Comparison of ENCODE assay signal across 29 cellular contexts in genomic region chr10:19917756-19918478, GRCh38.
DNase-seq lines count a peak whose midpoint lies in the region; TF ChIP-seq lines count a peak whose summit lies in the region.
"Had no signal": no experiment of that assay in that cellular context is flagged by ENCODE, and none has a peak within 500 bp of the region (broad histone marks: within the 10 kb centered on the region; RNA-seq: fewer than 3 reads in every experiment).

No MANE protein-coding gene starts in this region.

- no peak overlapping the region for H3K23ac ChIP-seq in mesendoderm (ENCODE audit: low read length)

- CTCF ChIA-PET in A673 (lab: Charles Lee), result interaction anchor here (0.5 kb wide), 1 partner anchor 102 kb away, joined by 3 read pairs; no protein-coding TSS in a partner anchor

- H2BK120ac ChIP-seq in mesendoderm (ENCODE audit: low read depth, low read length), result no peak overlapping the region

- H3K18ac ChIP-seq in mesendoderm (ENCODE audit: low read length), result no peak overlapping the region

- BruUV-seq in A673 (replicated peaks; lab: Mats Ljungman, UMichigan), result no TSS peak

- no peak for DNase-seq in A673 (ENCODE audit: low spot score)
- DNase-seq in choroid plexus epithelial cell (ENCODE audit: low read depth), result peak; percentile 73
- DNase-seq in mesendoderm, result peak; percentile 76
- DNase-seq in ovary, result no peak
- no peak for DNase-seq in dedifferentiated amniotic fluid mesenchymal stem cell (ENCODE audit: extremely low spot score)
- DNase-seq in vagina (ENCODE audit: extremely low spot score in 2 of 2), result no peak
- DNase-seq in NCI-H146 treated with DMSO at 0.1 percent for 48 hours (lab: John Stamatoyannopoulos, UW; ENCODE audit: unreplicated experiment), result no peak
- DNase-seq: 8988T; activated CD4-positive, alpha-beta T cell treated with anti-CD3 and anti-CD28 coated beads for 48 hours; activated naive CD4-positive, alpha-beta T cell treated with anti-CD3 and anti-CD28 coated beads for 36 hours; activated T-cell treated with anti-CD3 and anti-CD28 coated beads, Interleukin-2, amount 50 U/mL, for 4 hours; AML-193; amygdala; CD4-positive, alpha-beta memory T cell; cerebellar nuclear complex; DMS 273 treated with DMSO at 0.1 percent for 48 hours; effector memory CD4-positive, alpha-beta T cell; foreskin fibroblast; heart right ventricle; immature natural killer cell; NCI-H1048; NCI-H345; RPMI8226; stimulated activated CD4-positive, alpha-beta T cell treated with anti-CD3 and anti-CD28 coated beads, Interleukin-1b, Interleukin-23, amount 100 ng/mL, for 48 hours; T-helper 17 cell; upper lobe of left lung had no signal

- H3K4ac ChIP-seq in mesendoderm (ENCODE audit: low read depth, low read length), result no peak overlapping the region

- no peak overlapping the region for H3K9ac ChIP-seq in mesendoderm (ENCODE audit: low read length)

- no peak overlapping the region for H4K5ac ChIP-seq in mesendoderm (ENCODE audit: low read length)

- H2BK15ac ChIP-seq in mesendoderm (replicated peaks; ENCODE audit: low read depth), result no peak overlapping the region

- H3K4me2 ChIP-seq in mesendoderm (ENCODE audit: low read length), result no peak overlapping the region

- intact Hi-C loops in A673 (cut with micrococcal nuclease; ENCODE audit: unreplicated experiment), result no loop called here
- intact Hi-C loops in ovary (cut with DNase I), result no loop called here
- intact Hi-C loops in vagina (cut with DNase I), result no loop called here

- no peak overlapping the region for H2BK5ac ChIP-seq in mesendoderm (ENCODE audit: low read length)

- no CpG with 5 or more reads among the region's 3 CpGs for WGBS in mesendoderm (ENCODE audit: extremely low coverage, insufficient coverage, low lambda C conversion rate)
- WGBS in ovary, 3 donors, result 53 to 62% (median 55%) methylated on average over 3 of the region's 3 CpGs

- H3K27ac ChIP-seq in A673 (ENCODE audit: low read depth, low read length, poor library complexity, severe bottlenecking) (peak overlapping the region; percentile 35), VCaP (peak overlapping the region; percentile 28), mesendoderm (ENCODE audit: low read depth, low read length) (no peak overlapping the region), ovary (no peak overlapping the region), vagina (no peak overlapping the region)
- H3K27ac ChIP-seq: heart right ventricle, neutrophil, upper lobe of left lung had no signal

- H3K79me2 ChIP-seq in mesendoderm (ENCODE audit: control insufficient read depth, insufficient read depth, low read length), result peaks cover 4% of the 10 kb centered on the region

- H3K36me3 ChIP-seq in A673 (ENCODE audit: insufficient read depth, low read length, poor library complexity, severe bottlenecking) (no peaks in the 10 kb centered on the region), mesendoderm (ENCODE audit: control insufficient read depth, insufficient read depth, low read length) (no peaks in the 10 kb centered on the region), ovary (no peaks in the 10 kb centered on the region), vagina (no peaks in the 10 kb centered on the region)
- H3K36me3 ChIP-seq: heart right ventricle, neutrophil, upper lobe of left lung had no signal

- H3K27me3 ChIP-seq in A673 (replicated peaks; ENCODE audit: insufficient read depth, low read depth, low read length, poor library complexity) (no peaks in the 10 kb centered on the region), mesendoderm (ENCODE audit: insufficient read depth, low read length, poor library complexity) (no peaks in the 10 kb centered on the region), ovary (no peaks in the 10 kb centered on the region), vagina (no peaks in the 10 kb centered on the region)
- H3K27me3 ChIP-seq: heart right ventricle, neutrophil, upper lobe of left lung had no signal

- POLR2A ChIA-PET in A673 (lab: Charles Lee; ENCODE audit: low non-redundant PET), result interaction anchor here (0.5 to 0.6 kb wide), 2 partner anchors 19 to 595 kb away, joined by 3 read pairs; no protein-coding TSS in a partner anchor

- no peak overlapping the region for H2AK5ac ChIP-seq in mesendoderm (ENCODE audit: low read length)

- H3K4me1 ChIP-seq in A673 (ENCODE audit: insufficient read depth, low read length, poor library complexity, severe bottlenecking) (peaks cover 48% of the 10 kb centered on the region), mesendoderm (ENCODE audit: control insufficient read depth, low read depth, low read length) (peaks cover 7% of the 10 kb centered on the region), ovary (ENCODE audit: insufficient read depth) (peaks cover 18% of the 10 kb centered on the region), vagina (peaks cover 46% of the 10 kb centered on the region)

- no peak for TF ChIP-seq EP300 in ovary (IDR thresholded peaks at IDR 0.05)

- no peak overlapping the region for H3K56ac ChIP-seq in mesendoderm (ENCODE audit: low read length)

- no peak overlapping the region for H3K4me3 ChIP-seq in A673 (ENCODE audit: low read depth, low read length, poor library complexity, severe bottlenecking)
- no peak overlapping the region for H3K4me3 ChIP-seq in choroid plexus epithelial cell (ENCODE audit: low read depth, low read length)
- no peak overlapping the region for H3K4me3 ChIP-seq in mesendoderm (ENCODE audit: low read length)
- no peak overlapping the region for H3K4me3 ChIP-seq in ovary
- no peak overlapping the region for H3K4me3 ChIP-seq in vagina
- H3K4me3 ChIP-seq: heart right ventricle, skin epidermis, upper lobe of left lung had no signal

- H4K8ac ChIP-seq in mesendoderm (ENCODE audit: low read depth, low read length), result no peak overlapping the region

- H3K79me1 ChIP-seq in mesendoderm (ENCODE audit: low read length), result peaks cover 2% of the 10 kb centered on the region

- TF ChIP-seq CTCF in A673 (conservative IDR thresholded peaks at IDR 0.05; ENCODE audit: low read depth, low read length) (no peak), VCaP (conservative IDR thresholded peaks at IDR 0.05) (no peak), choroid plexus epithelial cell (conservative IDR thresholded peaks at IDR 0.05; ENCODE audit: low read depth, low read length) (no peak), ovary (IDR thresholded peaks at IDR 0.05) (no peak), vagina (IDR thresholded peaks at IDR 0.05) (no peak)

- H3K9me3 ChIP-seq in A673 (ENCODE audit: low read depth, low read length, poor library complexity, severe bottlenecking) (peaks cover 6% of the 10 kb centered on the region), ovary (no peaks in the 10 kb centered on the region), vagina (no peaks in the 10 kb centered on the region)
- H3K9me3 ChIP-seq: neutrophil, upper lobe of left lung had no signal

- TF ChIP-seq POLR2A in ovary (IDR thresholded peaks at IDR 0.05) (no peak), vagina (IDR thresholded peaks at IDR 0.05) (no peak)

Comparison
In these comparisons a context has a peak if more than half of its experiments do, and no peak if none do; other contexts are left out.
1. DNase-seq: peak in choroid plexus epithelial cell (single experiment) and mesendoderm (single experiment); none in A673 (single experiment), ovary (0 of 5), dedifferentiated amniotic fluid mesenchymal stem cell (single experiment), vagina (0 of 2) and NCI-H146 treated with DMSO at 0.1 percent for 48 hours (single experiment).
2. H3K27ac ChIP-seq: peak in A673 (single experiment) and VCaP (single experiment); none in mesendoderm (single experiment), ovary (0 of 2) and vagina (single experiment).